ENCODE assay signal across 9 cellular contexts in genomic region chr20:50380697-50381040, GRCh38.
A peak's percentile ranks its signal among the peaks of the same experiment; 100 is the strongest.
DNase-seq lines count a peak whose midpoint lies in the region; ATAC-seq and TF ChIP-seq lines count a peak whose summit lies in the region.
"Had no signal": no experiment of that assay in that cellular context is flagged by ENCODE, and none has a peak within 500 bp of the region (broad histone marks: within the 10 kb centered on the region; RNA-seq: fewer than 3 reads in every experiment).

No MANE protein-coding gene starts in this region.

- H3K4me3 ChIP-seq in hepatocyte (no peak overlapping the region), upper lobe of right lung (no peak overlapping the region)

- H3K9me3 ChIP-seq in hepatocyte (ENCODE audit: low read depth) (no peaks in the 10 kb centered on the region), upper lobe of right lung (no peaks in the 10 kb centered on the region)

- H3K9me3 Mint-ChIP-seq in T-helper 1 cell treated with Interleukin-12 subunit alpha and Interleukin-12 subunit beta and Interleukin-4 antibody, amounts not matched to agents 30 μg/mL and 1 μg/mL, for 36 hours = no peaks in the 10 kb centered on the region
- H3K9me3 Mint-ChIP-seq: stimulated activated naive CD8-positive, alpha-beta T cell treated with anti-CD3 and anti-CD28 coated beads, Interleukin-15, Interleukin-2, amounts not matched to agents 100 ng/mL and 50 ng/mL, for 24 hours had no signal

- H3K79me2 ChIP-seq in hepatocyte = no peaks in the 10 kb centered on the region

- DNase-seq in T-helper 1 cell = no peak
- DNase-seq in hepatocyte (ENCODE audit: low spot score) = peak; percentile 32
- no peak for DNase-seq in upper lobe of right lung
- no peak for DNase-seq in Ammon's horn (ENCODE audit: low spot score)
- no peak for DNase-seq in AML-193 (lab: John Stamatoyannopoulos, UW)

- no peaks in the 10 kb centered on the region for H4K20me1 ChIP-seq in hepatocyte (ENCODE audit: insufficient read depth, poor library complexity, severe bottlenecking)

- H3K36me3 ChIP-seq in hepatocyte (replicated peaks; ENCODE audit: insufficient read depth, low read depth) = no peaks in the 10 kb centered on the region
- H3K36me3 ChIP-seq in upper lobe of right lung = no peaks in the 10 kb centered on the region

- ATAC-seq in upper lobe of right lung (peak; percentile 12), HG03095 (IDR thresholded peaks at IDR 0.05; ENCODE audit: unreplicated experiment) (no peak)

- H3K4me3 Mint-ChIP-seq in T-helper 1 cell treated with Interleukin-12 subunit alpha and Interleukin-12 subunit beta and Interleukin-4 antibody, amounts not matched to agents 30 μg/mL and 1 μg/mL, for 36 hours = peak overlapping the region; percentile 6
- H3K4me3 Mint-ChIP-seq: stimulated activated naive CD8-positive, alpha-beta T cell treated with anti-CD3 and anti-CD28 coated beads, Interleukin-15, Interleukin-2, amounts not matched to agents 100 ng/mL and 50 ng/mL, for 24 hours had no signal

- H3K36me3 Mint-ChIP-seq in T-helper 1 cell treated with Interleukin-12 subunit alpha and Interleukin-12 subunit beta and Interleukin-4 antibody, amounts not matched to agents 30 μg/mL and 1 μg/mL, for 36 hours (ENCODE audit: low read depth) = peaks cover 4% of the 10 kb centered on the region

- no peaks in the 10 kb centered on the region for H3K27me3 ChIP-seq in hepatocyte
- H3K27me3 ChIP-seq in upper lobe of right lung = no peaks in the 10 kb centered on the region

- peak; percentile 83 for TF ChIP-seq CTCF in VCaP (conservative IDR thresholded peaks at IDR 0.05)
- TF ChIP-seq CTCF in hepatocyte (IDR thresholded peaks at IDR 0.05; ENCODE audit: poor library complexity) = peak; percentile 46
- peak; percentile 58 for TF ChIP-seq CTCF in upper lobe of right lung (IDR thresholded peaks at IDR 0.05)

- intact Hi-C loops in upper lobe of right lung (cut with DNase I) = no loop called here

- H3K27ac Mint-ChIP-seq in T-helper 1 cell treated with Interleukin-12 subunit alpha and Interleukin-12 subunit beta and Interleukin-4 antibody, amounts not matched to agents 30 μg/mL and 1 μg/mL, for 36 hours = peak overlapping the region; percentile 21

- H3K4me2 ChIP-seq in hepatocyte = no peak overlapping the region

- no peaks in the 10 kb centered on the region for H3K27me3 Mint-ChIP-seq in T-helper 1 cell treated with Interleukin-12 subunit alpha and Interleukin-12 subunit beta and Interleukin-4 antibody, amounts not matched to agents 30 μg/mL and 1 μg/mL, for 36 hours (ENCODE audit: low read depth)
- H3K27me3 Mint-ChIP-seq: stimulated activated naive CD8-positive, alpha-beta T cell treated with anti-CD3 and anti-CD28 coated beads, Interleukin-15, Interleukin-2, amounts not matched to agents 100 ng/mL and 50 ng/mL, for 24 hours had no signal

- H3K27ac ChIP-seq in VCaP (peak overlapping the region; percentile 69), hepatocyte (no peak overlapping the region), upper lobe of right lung (no peak overlapping the region)

- H3K4me1 Mint-ChIP-seq in T-helper 1 cell treated with Interleukin-12 subunit alpha and Interleukin-12 subunit beta and Interleukin-4 antibody, amounts not matched to agents 30 μg/mL and 1 μg/mL, for 36 hours (ENCODE audit: low read depth) = peaks cover 48% of the 10 kb centered on the region

- 57% methylated on average over 5 of the region's 5 CpGs for WGBS in hepatocyte (ENCODE audit: low lambda C conversion rate, missing lambda C conversion rate)

- H3K4me1 ChIP-seq in hepatocyte (ENCODE audit: insufficient read depth) (peaks cover 14% of the 10 kb centered on the region), upper lobe of right lung (peaks cover 52% of the 10 kb centered on the region)

- no peaks in the 10 kb centered on the region for H3K9me2 ChIP-seq in hepatocyte (replicated peaks; ENCODE audit: insufficient read depth)

- no peak overlapping the region for H2AFZ ChIP-seq in hepatocyte
